Comparison of ENCODE assay signal across 7 cellular contexts in genomic region chr12:52380271-52380694, GRCh38. TPM values are rescaled to one million over a fixed set of nuclear protein-coding genes. Genes with fewer than 3 reads are reported as not detected.
DNase-seq lines count a peak whose midpoint lies in the region; ATAC-seq and TF ChIP-seq lines count a peak whose summit lies in the region.

No MANE protein-coding gene starts in this region.

- DNase-seq in GM10266 (ENCODE audit: extremely low spot score) (no peak), NB4 (ENCODE audit: low read depth) (peak; percentile 39), chondrocyte (ENCODE audit: low spot score) (no peak), mucosa of descending colon (peak in 2 of 3 donors; percentile 61 to 67), NCI-H1436 (lab: John Stamatoyannopoulos, UW) (no peak)
- no peak for DNase-seq in stimulated activated naive CD4-positive, alpha-beta T cell treated with Interleukin-2 at 50 U/mL for 16 hours (lab: John Stamatoyannopoulos, UW)
- DNase-seq in NK-92 treated with Interleukin-12 subunit alpha and Interleukin-12 subunit beta, amount 100 ng/mL, for 24 hours (lab: John Stamatoyannopoulos, UW), result no peak

- intact Hi-C loops in mucosa of descending colon (cut with DNase I, micrococcal nuclease), result no loop called here

- H3K9me3 ChIP-seq in mucosa of descending colon, result no peaks in the 10 kb centered on the region

- no peak overlapping the region for H3K4me3 Mint-ChIP-seq in chondrocyte (ENCODE audit: unreplicated experiment)

- TF ChIP-seq CTCF in GM10266 (IDR thresholded peaks at IDR 0.05; ENCODE audit: control insufficient read depth, insufficient read depth, low read depth, missing control alignments) (peak; percentile 33), NB4 (IDR thresholded peaks at IDR 0.05; ENCODE audit: low read depth, low read length) (peak; percentile 86), chondrocyte (IDR thresholded peaks at IDR 0.05) (peak; percentile 76), mucosa of descending colon (IDR thresholded peaks at IDR 0.05) (no peak)

- H3K4me3 ChIP-seq in NB4 (ENCODE audit: low read depth, low read length) (no peak overlapping the region), mucosa of descending colon (no peak overlapping the region)

- H3K9me3 Mint-ChIP-seq in chondrocyte (ENCODE audit: low read depth), result no peaks in the 10 kb centered on the region

- no peaks in the 10 kb centered on the region for H3K4me1 ChIP-seq in mucosa of descending colon (ENCODE audit: low read depth)

- TF ChIP-seq POLR2A in NB4 (IDR thresholded peaks at IDR 0.05; ENCODE audit: extremely low read depth, insufficient read length), result no peak

- H3K4me1 Mint-ChIP-seq in chondrocyte (ENCODE audit: low read depth), result no peaks in the 10 kb centered on the region

- no peak overlapping the region for H3K27ac Mint-ChIP-seq in chondrocyte (ENCODE audit: unreplicated experiment)

- peaks cover 35% of the 10 kb centered on the region for H3K27me3 Mint-ChIP-seq in chondrocyte (ENCODE audit: low read depth)

- no peaks in the 10 kb centered on the region for H3K36me3 ChIP-seq in mucosa of descending colon (ENCODE audit: low read depth)

- peak; percentile 55 for ATAC-seq in mucosa of descending colon

- no peaks in the 10 kb centered on the region for H3K36me3 Mint-ChIP-seq in chondrocyte (ENCODE audit: low read depth)

RNA-seq across cellular contexts. Expression of gene KRT84, which starts 5.2 kb away (rescaled TPM):
- total RNA-seq in chondrocyte (not detected in 3 replicates), mucosa of descending colon (not detected)

RNA-seq across cellular contexts. Expression of gene KRT85, which starts 13.0 kb away (rescaled TPM):
- total RNA-seq in chondrocyte, result not detected in 3 replicates
- total RNA-seq in mucosa of descending colon, result not detected

RNA-seq across cellular contexts. Expression of gene KRT82, which starts 25.9 kb away (rescaled TPM):
- total RNA-seq in chondrocyte (not detected in 3 replicates), mucosa of descending colon (not detected)

RNA-seq across cellular contexts. Expression of gene KRT75, which starts 53.9 kb away (rescaled TPM):
- total RNA-seq in chondrocyte (not detected in 3 replicates), mucosa of descending colon (not detected)

RNA-seq across cellular contexts. Expression of gene KRT83, which starts 59.1 kb away (rescaled TPM):
- total RNA-seq in chondrocyte (not detected in 3 replicates), mucosa of descending colon (not detected)

Comparison
In these comparisons a context has a peak if more than half of its experiments do, and no peak if none do; other contexts are left out.
1. DNase-seq: peak in NB4 (single experiment) and mucosa of descending colon (2 of 3); none in GM10266 (single experiment), chondrocyte (single experiment), stimulated activated naive CD4-positive, alpha-beta T cell treated with Interleukin-2 at 50 U/mL for 16 hours (single experiment), NCI-H1436 (single experiment) and NK-92 treated with Interleukin-12 subunit alpha and Interleukin-12 subunit beta, amount 100 ng/mL, for 24 hours (single experiment).